15 cellular contexts compared by ENCODE assay signal in the genomic region with DNA sequence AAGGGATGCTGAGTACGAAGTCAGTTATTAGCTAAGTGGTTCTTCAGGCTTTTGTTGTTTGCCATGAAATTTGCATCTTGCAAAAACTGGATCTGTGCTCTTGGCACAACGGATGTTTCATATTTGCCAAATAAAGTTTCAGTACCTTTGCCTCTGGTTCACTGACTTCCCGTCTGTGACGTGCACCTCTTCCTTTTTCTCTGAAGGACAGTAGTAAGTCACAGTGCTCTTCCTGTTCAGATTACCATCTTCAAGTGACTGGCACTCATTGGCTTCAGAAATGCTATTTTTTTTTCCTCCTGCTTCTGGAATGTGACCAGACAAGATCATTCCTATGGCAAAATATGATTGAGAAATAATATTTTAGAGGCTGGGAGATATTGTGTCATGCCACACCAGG.
A peak's percentile ranks its signal among the peaks of the same experiment; 100 is the strongest.
DNase-seq lines count a peak whose midpoint lies in the region; ATAC-seq and TF ChIP-seq lines count a peak whose summit lies in the region.
"Had no signal": no experiment of that assay in that cellular context is flagged by ENCODE, and none has a peak within 500 bp of the region (broad histone marks: within the 10 kb centered on the region; RNA-seq: fewer than 3 reads in every experiment).

No MANE protein-coding gene starts in this region.

- H3K4me1 ChIP-seq in OCI-LY3 (ENCODE audit: low read length) = peaks cover 25% of the 10 kb centered on the region
- H3K4me1 ChIP-seq in parathyroid adenoma = no peaks in the 10 kb centered on the region
- H3K4me1 ChIP-seq: adrenal gland, right lobe of liver had no signal

- ATAC-seq in GM21825 (IDR thresholded peaks at IDR 0.05; ENCODE audit: unreplicated experiment) = peak; percentile 76

- H3K27ac ChIP-seq in OCI-LY3 (ENCODE audit: low read length) = peak overlapping the region; percentile 34
- peak overlapping the region; percentile 51 for H3K27ac ChIP-seq in parathyroid adenoma
- H3K27ac ChIP-seq: adrenal gland, right lobe of liver, thoracic aorta had no signal

- peak overlapping the region; percentile 55 for H3K27ac Mint-ChIP-seq in activated CD4-positive, alpha-beta T cell treated with anti-CD3 and anti-CD28 coated beads, Interleukin-2, amount 10 ng/mL, durations not matched to agents 7 days and 5 days

- peaks cover 3% of the 10 kb centered on the region for H3K9me3 Mint-ChIP-seq in activated CD4-positive, alpha-beta T cell treated with anti-CD3 and anti-CD28 coated beads, Interleukin-2, amount 10 ng/mL, durations not matched to agents 7 days and 5 days

- H3K79me2 ChIP-seq in OCI-LY3 (ENCODE audit: low read length) (no peaks in the 10 kb centered on the region), parathyroid adenoma (no peaks in the 10 kb centered on the region)

- H3K4me3 ChIP-seq in OCI-LY3 (ENCODE audit: low read length) = peak overlapping the region; percentile 20
- no peak overlapping the region for H3K4me3 ChIP-seq in parathyroid adenoma (ENCODE audit: low read depth, low read length)
- H3K4me3 ChIP-seq: adrenal gland, right lobe of liver, thoracic aorta had no signal

- peak; percentile 20 for DNase-seq in activated CD4-positive, alpha-beta T cell treated with anti-CD3 and anti-CD28 coated beads, Interleukin-2, amount 10 ng/mL, durations not matched to agents 7 days and 5 days
- no peak for DNase-seq in activated CD4-positive, alpha-beta T cell treated with anti-CD3 and anti-CD28 coated beads for 4 hours
- DNase-seq in T1000 (lab: John Stamatoyannopoulos, UW) (no peak), NCI-H524 (lab: John Stamatoyannopoulos, UW) (no peak), NCI-H345 treated with DMSO at 0.1 percent for 48 hours (lab: John Stamatoyannopoulos, UW; ENCODE audit: unreplicated experiment) (no peak)
- DNase-seq: ACHN, adrenal gland, DMS79, NCI-H226, right lobe of liver, SHP77 had no signal

- peaks cover 9% of the 10 kb centered on the region for H3K4me1 Mint-ChIP-seq in activated CD4-positive, alpha-beta T cell treated with anti-CD3 and anti-CD28 coated beads, Interleukin-2, amount 10 ng/mL, durations not matched to agents 7 days and 5 days

- H3K4me2 ChIP-seq in OCI-LY3 (ENCODE audit: low read length) (peak overlapping the region; percentile 61), parathyroid adenoma (ENCODE audit: low read length) (no peak overlapping the region)

- no peak overlapping the region for H3K4me3 Mint-ChIP-seq in activated CD4-positive, alpha-beta T cell treated with anti-CD3 and anti-CD28 coated beads, Interleukin-2, amount 10 ng/mL, durations not matched to agents 7 days and 5 days

- H2AFZ ChIP-seq in OCI-LY3 (ENCODE audit: low read depth, low read length) = no peak overlapping the region
- peak overlapping the region; percentile 38 for H2AFZ ChIP-seq in parathyroid adenoma

- H3K36me3 Mint-ChIP-seq in activated CD4-positive, alpha-beta T cell treated with anti-CD3 and anti-CD28 coated beads, Interleukin-2, amount 10 ng/mL, durations not matched to agents 7 days and 5 days (ENCODE audit: low read depth) = no peaks in the 10 kb centered on the region

- CTCF ChIA-PET in activated CD4-positive, alpha-beta T cell treated with anti-CD3 and anti-CD28 coated beads, Interleukin-2, amount 10 ng/mL, durations not matched to agents 7 days and 5 days (lab: Charles Lee) = no interaction called here

- H3K9ac ChIP-seq in OCI-LY3 (ENCODE audit: low read length) (no peak overlapping the region), parathyroid adenoma (no peak overlapping the region)

- H3K27me3 Mint-ChIP-seq in activated CD4-positive, alpha-beta T cell treated with anti-CD3 and anti-CD28 coated beads, Interleukin-2, amount 10 ng/mL, durations not matched to agents 7 days and 5 days = peaks cover under 1% of the 10 kb centered on the region

- POLR2A ChIA-PET in activated CD4-positive, alpha-beta T cell treated with anti-CD3 and anti-CD28 coated beads, Interleukin-2, amount 10 ng/mL, durations not matched to agents 7 days and 5 days (lab: Charles Lee) = no interaction called here

- H4K20me1 ChIP-seq in OCI-LY3 (ENCODE audit: insufficient read depth, low read length) = no peaks in the 10 kb centered on the region

- H3K36me3 ChIP-seq in OCI-LY3 (replicated peaks; ENCODE audit: low read depth, low read length) = peaks cover 31% of the 10 kb centered on the region
- no peaks in the 10 kb centered on the region for H3K36me3 ChIP-seq in parathyroid adenoma (ENCODE audit: control insufficient read depth, insufficient read depth, low read length)
- H3K36me3 ChIP-seq: adrenal gland, right lobe of liver, thoracic aorta had no signal

- H3K27me3 ChIP-seq in OCI-LY3 (ENCODE audit: low read depth, low read length) (no peaks in the 10 kb centered on the region), parathyroid adenoma (ENCODE audit: control insufficient read depth, insufficient read depth, low read length) (no peaks in the 10 kb centered on the region)
- H3K27me3 ChIP-seq: right lobe of liver had no signal

- TF ChIP-seq CTCF in OCI-LY3 (IDR thresholded peaks at IDR 0.05; ENCODE audit: low read depth, low read length) (no peak), parathyroid adenoma (IDR thresholded peaks at IDR 0.05) (no peak)

- H3K9me3 ChIP-seq in OCI-LY3 (ENCODE audit: insufficient read depth, low read length) = no peaks in the 10 kb centered on the region
- H3K9me3 ChIP-seq in parathyroid adenoma (ENCODE audit: control insufficient read depth, low read length) = no peaks in the 10 kb centered on the region
- H3K9me3 ChIP-seq: adrenal gland, right lobe of liver, thoracic aorta had no signal
